In genomic region chr5:79756102-79756501, GRCh38 we compare ENCODE assay signal across 20 cellular contexts.
"Had no signal": no experiment of that assay in that cellular context is flagged by ENCODE, and none has a peak within 500 bp of the region (broad histone marks: within the 10 kb centered on the region; RNA-seq: fewer than 3 reads in every experiment).

No MANE protein-coding gene starts in this region.

- H3K4me3 ChIP-seq: body of pancreas, cardiac muscle cell, gastroesophageal sphincter, lung, neural progenitor cell, upper lobe of left lung had no signal

- H2AFZ ChIP-seq: neural progenitor cell had no signal

- H3K9ac ChIP-seq: neural progenitor cell had no signal

- H3K27ac ChIP-seq: body of pancreas, cardiac muscle cell, gastroesophageal sphincter, neural progenitor cell, upper lobe of left lung had no signal

- H3K27me3 ChIP-seq: body of pancreas, cardiac muscle cell, gastroesophageal sphincter, neural progenitor cell, upper lobe of left lung had no signal

- H3K4me2 ChIP-seq: neural progenitor cell had no signal

- H3K4me1 ChIP-seq: gastroesophageal sphincter, upper lobe of left lung had no signal

- H3K36me3 ChIP-seq: neural progenitor cell, upper lobe of left lung had no signal

- DNase-seq: activated CD4-positive, alpha-beta T cell treated with anti-CD3 and anti-CD28 coated beads for 36 hours; activated CD4-positive, alpha-beta T cell treated with anti-CD3 and anti-CD28 coated beads, Interleukin-2, amount 50 U/mL, for 48 hours; activated effector memory CD4-positive, alpha-beta T cell treated with anti-CD3 and anti-CD28 coated beads, Interleukin-2, amount 50 U/mL, for 16 hours; activated naive CD4-positive, alpha-beta T cell treated with anti-CD3 and anti-CD28 coated beads, Interleukin-2, amount 10 ng/mL, durations not matched to agents 7 days and 5 days; anterior cingulate cortex; body of pancreas; cortex of kidney; endodermal cell; head of caudate nucleus; left cardiac atrium; naive thymus-derived CD8-positive, alpha-beta T cell; retina; stimulated activated CD4-positive, alpha-beta T cell treated with anti-CD3 and anti-CD28 coated beads, Interleukin-2, amount 100 ng/mL, for 48 hours; stimulated activated naive CD4-positive, alpha-beta T cell treated with Interleukin-2 at 50 U/mL for 16 hours; T-cell; upper lobe of left lung had no signal

- H3K9me3 ChIP-seq: body of pancreas, gastroesophageal sphincter, upper lobe of left lung had no signal
